22 cellular contexts compared by ENCODE assay signal in the genomic region with DNA sequence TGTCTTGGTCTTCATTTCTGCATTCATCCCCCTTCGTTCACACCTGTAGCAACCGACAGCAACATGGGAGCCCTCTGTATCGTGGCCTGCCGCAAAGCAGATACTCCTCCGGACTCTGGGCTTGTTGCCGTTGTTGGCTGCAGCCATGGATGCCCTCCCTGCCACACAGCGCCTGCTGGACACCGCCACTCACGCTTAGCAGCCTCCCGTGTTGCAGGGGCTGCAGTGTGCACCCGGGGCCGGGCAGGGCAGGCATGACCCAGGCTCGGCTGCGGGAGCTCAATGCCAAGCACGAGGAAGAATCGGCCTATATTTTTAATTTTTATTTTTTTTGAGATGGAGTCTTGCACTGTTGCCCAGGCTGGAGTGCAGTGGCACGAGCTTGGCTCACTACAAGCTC. TPM values are rescaled to one million over a fixed set of nuclear protein-coding genes. Genes with fewer than 3 reads are reported as not detected.
DNase-seq lines count a peak whose midpoint lies in the region; ATAC-seq, FAIRE-seq and TF ChIP-seq lines count a peak whose summit lies in the region.
"Had no signal": no experiment of that assay in that cellular context is flagged by ENCODE, and none has a peak within 500 bp of the region (broad histone marks: within the 10 kb centered on the region; RNA-seq: fewer than 3 reads in every experiment).

No MANE protein-coding gene starts in this region.

- CTCF ChIA-PET in HepG2 (lab: Yijun Ruan, JAX; ENCODE audit: low intra/inter-chr PET ratio, low total read pairs) = no interaction called here

- DNase-seq in HepG2 (ENCODE audit: low spot score) (no peak), right lobe of liver (no peak), kidney (peak; percentile 57), spleen (peak; percentile 47), GM19240 (ENCODE audit: insufficient read length, low spot score) (no peak)
- no peak for DNase-seq in stimulated activated naive CD8-positive, alpha-beta T cell treated with anti-CD3 and anti-CD28 coated beads, Interleukin-15, Interleukin-2, amounts not matched to agents 100 U/mL and 50 U/mL, for 24 hours
- DNase-seq: CD4-positive, CD25-positive, alpha-beta regulatory T cell; CD8-positive, alpha-beta memory T cell; DMS 273 treated with DMSO at 0.1 percent for 48 hours; DMS79; EL; GDM1; GOT3; HCEC 1CT had no signal

- H4K20me1 ChIP-seq in HepG2 (ENCODE audit: insufficient read depth, low read length) = no peaks in the 10 kb centered on the region
- H4K20me1 ChIP-seq: BLaER1 had no signal

- in situ Hi-C loops in HepG2 (cut with HindIII; ENCODE audit: extremely low pct_ligation_motif_present, low pct_unique_long_range_greater_than_20kb) = no loop called here

- H3K4me1 ChIP-seq in HepG2 (ENCODE audit: insufficient read depth, low read length) (peaks cover 50% of the 10 kb centered on the region), right lobe of liver (no peaks in the 10 kb centered on the region), kidney (ENCODE audit: control insufficient read depth in 1 of 2, insufficient read depth in 1 of 2, low read depth in 1 of 2, low read length in 2 of 2) (no peaks in the 10 kb centered on the region), spleen (no peaks in the 10 kb centered on the region)
- H3K4me1 ChIP-seq: BLaER1 had no signal

- no peak overlapping the region for H3K27ac ChIP-seq in HepG2 (ENCODE audit: extremely low read length, insufficient read depth, low read length)
- H3K27ac ChIP-seq in right lobe of liver = no peak overlapping the region
- no peak overlapping the region for H3K27ac ChIP-seq in kidney (ENCODE audit: low read depth in 2 of 2, low read length in 2 of 2)
- H3K27ac ChIP-seq in spleen = no peak overlapping the region
- H3K27ac ChIP-seq: 22Rv1, BLaER1, C4-2B had no signal

- TF ChIP-seq EP300 in HepG2 (IDR thresholded peaks at IDR 0.05; ENCODE audit: low read depth in 2 of 2, low read length in 2 of 2) = no peak
- TF ChIP-seq EP300 in HepG2 (CRISPR knock-in tag; IDR thresholded peaks at IDR 0.05; ENCODE audit: borderline replicate concordance) = no peak

- TF ChIP-seq RAD21 in HepG2 (CRISPR knock-in tag; IDR thresholded peaks at IDR 0.05) = no peak

- H2AFZ ChIP-seq in HepG2 (ENCODE audit: low read length) = no peak overlapping the region

- no peak for TF ChIP-seq CTCF in HepG2 (CRISPR knock-in tag; IDR thresholded peaks at IDR 0.05)
- no peak for TF ChIP-seq CTCF in right lobe of liver (IDR thresholded peaks at IDR 0.05)
- TF ChIP-seq CTCF in kidney (IDR thresholded peaks at IDR 0.05; ENCODE audit: borderline replicate concordance, extremely low read depth, insufficient read depth) = no peak
- TF ChIP-seq CTCF in spleen (IDR thresholded peaks at IDR 0.05 in 8 of 11, conservative IDR thresholded peaks at IDR 0.05 in 3 of 11) = no peak

- TF ChIP-seq POLR2A in HepG2 (IDR thresholded peaks at IDR 0.05; ENCODE audit: insufficient read depth in 1 of 2, low read depth in 2 of 2, low read length in 2 of 2) (no peak), right lobe of liver (IDR thresholded peaks at IDR 0.05) (no peak), spleen (IDR thresholded peaks at IDR 0.05) (no peak)

- FAIRE-seq in HepG2 (lab: Jason Lieb, UNC) (no peak), kidney (lab: Jason Lieb, UNC) (no peak)
- FAIRE-seq: A204.1, D721Med, GM12878, GM19239, H54 had no signal

- H3K36me3 ChIP-seq in HepG2 (replicated peaks in 1 of 2; ENCODE audit: control insufficient read depth in 1 of 2, insufficient read depth in 2 of 2, low read length in 2 of 2) (no peaks in the 10 kb centered on the region), right lobe of liver (no peaks in the 10 kb centered on the region), kidney (ENCODE audit: control insufficient read depth in 1 of 2, insufficient read depth in 2 of 2, low read length in 2 of 2) (no peaks in the 10 kb centered on the region), spleen (no peaks in the 10 kb centered on the region)
- H3K36me3 ChIP-seq: BLaER1 had no signal

- intact Hi-C loops in HepG2 (cut with micrococcal nuclease; ENCODE audit: unreplicated experiment) = no loop called here
- intact Hi-C loops in right lobe of liver (cut with DNase I) = no loop called here
- intact Hi-C loops in kidney (cut with DNase I) = no loop called here
- intact Hi-C loops in spleen (cut with DNase I; ENCODE audit: low total_unique reads) = no loop called here

- H3K27me3 ChIP-seq in HepG2 (ENCODE audit: control insufficient read depth in 1 of 2, insufficient read depth in 2 of 2, low read length in 2 of 2) (0 out of 5 replicates have a peak, but pooled peaks cover 0 to 1% of the 10 kb centered on the region in 2 experiments), right lobe of liver (no peaks in the 10 kb centered on the region), spleen (replicated peaks in 1 of 7) (no peaks in the 10 kb centered on the region)
- H3K27me3 ChIP-seq: BLaER1 had no signal

- 68% methylated on average over 17 of the region's 17 CpGs for WGBS in HepG2 (ENCODE audit: low lambda C conversion rate)
- WGBS in right lobe of liver (ENCODE audit: insufficient coverage, low coverage, low lambda C conversion rate, missing lambda C conversion rate) = 75% methylated on average over 5 of the region's 17 CpGs
- 87 to 94% (median 90%) methylated on average over 17 of the region's 17 CpGs for WGBS in spleen, 5 donors

- H3K79me2 ChIP-seq in HepG2 (ENCODE audit: insufficient read depth, low read length) = no peaks in the 10 kb centered on the region

- H3K4me3 ChIP-seq in HepG2 (replicated peaks in 1 of 3; ENCODE audit: insufficient read depth in 1 of 3, low read depth in 2 of 3, low read length in 3 of 3) = no peak overlapping the region
- no peak overlapping the region for H3K4me3 ChIP-seq in right lobe of liver
- no peak overlapping the region for H3K4me3 ChIP-seq in kidney (ENCODE audit: low read length in 2 of 2)
- H3K4me3 ChIP-seq in spleen = no peak overlapping the region
- H3K4me3 ChIP-seq: BLaER1, GM12878 had no signal

- H3K9me3 ChIP-seq in HepG2 (ENCODE audit: low read length) (no peaks in the 10 kb centered on the region), right lobe of liver (no peaks in the 10 kb centered on the region), kidney (ENCODE audit: control insufficient read depth in 1 of 2, low read length in 2 of 2) (no peaks in the 10 kb centered on the region), spleen (no peaks in the 10 kb centered on the region)

- H3K9ac ChIP-seq in HepG2 (ENCODE audit: insufficient read depth, low read depth, low read length) (no peak overlapping the region), kidney (ENCODE audit: low read length in 2 of 2) (no peak overlapping the region)
- H3K9ac ChIP-seq: BLaER1 had no signal

- ATAC-seq in HepG2 (no peak), right lobe of liver (no peak)
- no peak for ATAC-seq in stimulated activated naive CD8-positive, alpha-beta T cell treated with anti-CD3 and anti-CD28 coated beads, Interleukin-15, Interleukin-2, amounts not matched to agents 100 U/mL and 50 U/mL, for 24 hours
- ATAC-seq: GM12878 had no signal

- no TSS peak for BruUV-seq in HepG2 (replicated peaks; lab: Mats Ljungman, UMichigan)

- H3K4me2 ChIP-seq in HepG2 (ENCODE audit: low read depth, low read length) = peak overlapping the region; percentile 17
- H3K4me2 ChIP-seq: BLaER1 had no signal

- POLR2A ChIA-PET in HepG2 (lab: Yijun Ruan, JAX) = interaction anchor here (1.1 to 1.5 kb wide), 2 partner anchors 8 to 9 kb away, joined by 3 to 5 read pairs; no protein-coding TSS in a partner anchor

RNA-seq across cellular contexts. Expression of gene ZNF629, which starts 34.9 kb away (rescaled TPM):
- 14.3 and 16.5 TPM in 2 replicates for total RNA-seq in HepG2 (2016; rRNA removed; fragmentation: Illumina TruSeq; extraction: Trizol)
- 1.3 TPM in 2 replicates for total RNA-seq in HepG2 (2016; cell fraction: cytosol; rRNA removed; fragmentation: Illumina TruSeq; extraction: Trizol; ENCODE audit: low read depth)
- total RNA-seq in HepG2 (2016; cell fraction: insoluble cytoplasmic fraction; rRNA removed; fragmentation: Illumina TruSeq; extraction: Trizol) = 12.7 and 16.5 TPM in 2 replicates
- total RNA-seq in HepG2 (2016; cell fraction: membrane; rRNA removed; fragmentation: Illumina TruSeq; extraction: Trizol) = 5.2 and 5.9 TPM in 2 replicates
- total RNA-seq in HepG2 (2016; cell fraction: nucleus; rRNA removed; fragmentation: Illumina TruSeq; extraction: Trizol) = 15.1 and 17.8 TPM in 2 replicates
- 6.1 and 8.2 TPM in 2 replicates for polyA plus RNA-seq in HepG2 (2011; rRNA removed)
- 3.9 and 4.8 TPM in 2 replicates for polyA plus RNA-seq in HepG2 (2011; cell fraction: cytosol; rRNA removed)
- polyA plus RNA-seq in HepG2 (2011; cell fraction: nucleus; rRNA removed) = 25.0 TPM in 2 replicates
- polyA plus RNA-seq in HepG2 (2012) = 9.2 and 10.1 TPM in 2 replicates
- polyA plus RNA-seq in HepG2 (2016; cell fraction: cytosol; fragmentation: Illumina TruSeq; extraction: Trizol; ENCODE audit: low read depth) = 0.64 and 0.65 TPM in 2 replicates
- polyA plus RNA-seq in HepG2 (2016; cell fraction: insoluble cytoplasmic fraction; fragmentation: Illumina TruSeq; extraction: Trizol; ENCODE audit: low read depth) = 11.8 and 14.8 TPM in 2 replicates
- polyA plus RNA-seq in HepG2 (2016; cell fraction: membrane; fragmentation: Illumina TruSeq; extraction: Trizol; ENCODE audit: low read depth) = 2.2 and 2.7 TPM in 2 replicates
- polyA plus RNA-seq in HepG2 (2016; cell fraction: nucleus; fragmentation: Illumina TruSeq; extraction: Trizol; ENCODE audit: insufficient read depth, low read depth) = 25.2 and 26.3 TPM in 2 replicates
- 9.3 and 12.7 TPM in 2 replicates for polyA minus RNA-seq in HepG2 (2011; rRNA and poly(A)+ RNA removed; ENCODE audit: low replicate concordance)
- 8.3 and 9.5 TPM in 2 replicates for polyA minus RNA-seq in HepG2 (2011; cell fraction: cytosol; rRNA and poly(A)+ RNA removed)
- 15.8 and 22.4 TPM in 2 replicates for polyA minus RNA-seq in HepG2 (2011; cell fraction: nucleus; rRNA and poly(A)+ RNA removed)
- total RNA-seq in right lobe of liver = 1 to 10 TPM; 3.7 to 4.8 (median 4.3) TPM
- 19.8 TPM for total RNA-seq in kidney
- polyA plus RNA-seq in kidney (ENCODE audit: insufficient read depth, low read depth, low replicate concordance) = 8.1 TPM
- 10 to 100 TPM in 5 of 7 donors, 1 to 10 TPM in 2; 7.6 to 13.9 (median 12.5) TPM for total RNA-seq in spleen
- 1 to 10 TPM; 1.3 to 3.1 (median 1.7) TPM for polyA plus RNA-seq in spleen

RNA-seq across cellular contexts. Expression of gene RNF40, which starts 59.8 kb away (rescaled TPM):
- total RNA-seq in HepG2 (2016; rRNA removed; fragmentation: Illumina TruSeq; extraction: Trizol) (85.6 and 102 TPM in 2 replicates), right lobe of liver (10 to 100 TPM; 34.3 to 56.8 (median 46.7) TPM), kidney (109 TPM), spleen (100 to 1,000 TPM in 2 of 7 donors, 10 to 100 TPM in 5; 65.9 to 111 (median 88.8) TPM)
- total RNA-seq in HepG2 (2016; cell fraction: cytosol; rRNA removed; fragmentation: Illumina TruSeq; extraction: Trizol; ENCODE audit: low read depth) = 11.9 and 12.0 TPM in 2 replicates
- 79.6 and 89.9 TPM in 2 replicates for total RNA-seq in HepG2 (2016; cell fraction: insoluble cytoplasmic fraction; rRNA removed; fragmentation: Illumina TruSeq; extraction: Trizol)
- total RNA-seq in HepG2 (2016; cell fraction: membrane; rRNA removed; fragmentation: Illumina TruSeq; extraction: Trizol) = 40.5 and 47.1 TPM in 2 replicates
- 55.6 and 65.6 TPM in 2 replicates for total RNA-seq in HepG2 (2016; cell fraction: nucleus; rRNA removed; fragmentation: Illumina TruSeq; extraction: Trizol)
- polyA plus RNA-seq in HepG2 (2011; rRNA removed) (84.0 and 91.0 TPM in 2 replicates), kidney (ENCODE audit: insufficient read depth, low read depth, low replicate concordance) (74.3 TPM), spleen (10 to 100 TPM; 38.1 to 63.9 (median 50.0) TPM)
- polyA plus RNA-seq in HepG2 (2011; cell fraction: cytosol; rRNA removed) = 47.5 and 49.3 TPM in 2 replicates
- polyA plus RNA-seq in HepG2 (2011; cell fraction: nucleus; rRNA removed) = 128 and 147 TPM in 2 replicates
- polyA plus RNA-seq in HepG2 (2012) = 44.7 and 52.0 TPM in 2 replicates
- 8.6 and 10.7 TPM in 2 replicates for polyA plus RNA-seq in HepG2 (2016; cell fraction: cytosol; fragmentation: Illumina TruSeq; extraction: Trizol; ENCODE audit: low read depth)
- polyA plus RNA-seq in HepG2 (2016; cell fraction: insoluble cytoplasmic fraction; fragmentation: Illumina TruSeq; extraction: Trizol; ENCODE audit: low read depth) = 87.6 and 98.5 TPM in 2 replicates
- polyA plus RNA-seq in HepG2 (2016; cell fraction: membrane; fragmentation: Illumina TruSeq; extraction: Trizol; ENCODE audit: low read depth) = 29.9 and 30.8 TPM in 2 replicates
- polyA plus RNA-seq in HepG2 (2016; cell fraction: nucleus; fragmentation: Illumina TruSeq; extraction: Trizol; ENCODE audit: insufficient read depth, low read depth) = 131 and 139 TPM in 2 replicates
- polyA minus RNA-seq in HepG2 (2011; rRNA and poly(A)+ RNA removed; ENCODE audit: low replicate concordance) = 110 and 128 TPM in 2 replicates
- 42.3 and 58.2 TPM in 2 replicates for polyA minus RNA-seq in HepG2 (2011; cell fraction: cytosol; rRNA and poly(A)+ RNA removed)
- polyA minus RNA-seq in HepG2 (2011; cell fraction: nucleus; rRNA and poly(A)+ RNA removed) = 34.0 and 43.5 TPM in 2 replicates

Comparison
In these comparisons a context has a peak if more than half of its experiments do, and no peak if none do; other contexts are left out.
1. DNase-seq: peak in kidney (single experiment) and spleen (single experiment); none in HepG2 (single experiment), right lobe of liver (0 of 3), GM19240 (single experiment) and stimulated activated naive CD8-positive, alpha-beta T cell treated with anti-CD3 and anti-CD28 coated beads, Interleukin-15, Interleukin-2, amounts not matched to agents 100 U/mL and 50 U/mL, for 24 hours (single experiment).